ENCODE assay signal across 8 cellular contexts in the genomic region with DNA sequence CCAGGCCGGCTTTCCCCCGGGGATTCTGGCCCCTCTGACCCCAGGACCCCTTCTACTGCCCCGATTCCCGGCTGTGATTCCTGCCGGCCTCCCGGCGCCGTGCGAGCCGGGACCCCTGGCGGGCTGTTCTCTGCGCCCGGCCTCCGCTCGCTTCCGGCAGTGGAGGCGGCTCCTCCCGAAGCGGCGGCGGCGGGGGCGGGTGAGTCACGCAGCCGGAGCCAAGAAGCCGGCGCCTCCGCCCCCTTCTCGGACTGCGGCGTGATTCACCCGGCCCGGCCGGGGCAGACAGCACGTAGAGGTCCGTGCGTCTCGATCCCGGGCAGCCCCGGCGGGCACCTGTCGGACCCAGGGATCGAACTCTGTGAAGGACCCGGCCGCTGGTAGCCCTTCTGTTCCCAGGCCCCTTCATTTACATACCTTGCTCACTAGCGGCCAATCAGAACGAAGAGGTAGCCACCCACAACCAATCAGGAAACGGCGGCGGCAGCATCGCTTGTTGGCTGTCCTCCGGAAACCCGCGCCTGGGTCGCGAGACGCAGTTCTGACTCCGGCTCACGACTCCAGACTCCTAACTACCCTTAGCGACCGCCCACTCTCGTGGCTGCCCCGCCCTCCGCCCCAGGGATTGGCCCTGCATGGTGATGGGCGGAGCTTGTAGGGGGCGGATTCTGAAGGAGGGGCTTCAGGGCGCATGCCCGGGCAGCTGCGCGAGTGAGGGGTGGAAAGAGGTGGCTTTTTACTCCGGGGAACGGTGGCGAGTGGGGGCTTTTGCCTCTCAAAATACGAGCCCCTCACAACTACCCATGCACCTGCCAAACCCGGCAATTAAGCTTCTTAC. TPM values are rescaled to one million over a fixed set of nuclear protein-coding genes. Genes with fewer than 3 reads are reported as not detected.
DNase-seq lines count a peak whose midpoint lies in the region; ATAC-seq, FAIRE-seq and TF ChIP-seq lines count a peak whose summit lies in the region.

A gene with protein sequence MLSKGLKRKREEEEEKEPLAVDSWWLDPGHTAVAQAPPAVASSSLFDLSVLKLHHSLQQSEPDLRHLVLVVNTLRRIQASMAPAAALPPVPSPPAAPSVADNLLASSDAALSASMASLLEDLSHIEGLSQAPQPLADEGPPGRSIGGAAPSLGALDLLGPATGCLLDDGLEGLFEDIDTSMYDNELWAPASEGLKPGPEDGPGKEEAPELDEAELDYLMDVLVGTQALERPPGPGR (minus strand): TSS at position 543 of the 838 bp plus-strand sequence. CDS start 2,446 bp downstream, outside the sequence.

- DNase-seq in AG08395 (ENCODE audit: low spot score), result peak; percentile 99
- peak; percentile 100 for DNase-seq in NCI-H2227 (lab: John Stamatoyannopoulos, UW; ENCODE audit: unreplicated experiment)
- peak; percentile 94 for DNase-seq in bronchial epithelial cell (ENCODE audit: low read depth)
- DNase-seq in iPS-NIHi11 (ENCODE audit: low spot score), result peak; percentile 94
- DNase-seq in smooth muscle cell (lab: John Stamatoyannopoulos, UW; ENCODE audit: unreplicated experiment), result peak; percentile 97

- FAIRE-seq in bronchial epithelial cell (lab: Jason Lieb, UNC), result no peak

- peaks cover 18% of the 10 kb centered on the region for H3K4me1 ChIP-seq in smooth muscle cell (ENCODE audit: low read depth)

- H3K4me2 ChIP-seq in smooth muscle cell, result peak within 1 kb of the TSS; percentile 100

- peaks cover 17% of the 10 kb centered on the region for H3F3A ChIP-seq in smooth muscle cell (ENCODE audit: low read depth)

- H3K9me3 ChIP-seq in smooth muscle cell (replicated peaks; ENCODE audit: low read depth), result no peaks in the 10 kb centered on the region

- TF ChIP-seq CTCF in WI38 (IDR thresholded peaks at IDR 0.05; ENCODE audit: low read depth, low read length), result peak; percentile 58
- TF ChIP-seq CTCF in bronchial epithelial cell (IDR thresholded peaks at IDR 0.05; ENCODE audit: insufficient read depth, low read length, severe bottlenecking), result peak; percentile 67
- peak; percentile 81 for TF ChIP-seq CTCF in smooth muscle cell (IDR thresholded peaks at IDR 0.05; ENCODE audit: borderline replicate concordance, insufficient read depth, poor library complexity, severe bottlenecking)

- peaks cover 29% of the 10 kb centered on the region for H4K20me1 ChIP-seq in smooth muscle cell (ENCODE audit: low read depth)

- peaks cover 12% of the 10 kb centered on the region for H3K36me3 ChIP-seq in bronchial epithelial cell (ENCODE audit: control insufficient read depth, insufficient read depth, low read length)
- no peaks in the 10 kb centered on the region for H3K36me3 ChIP-seq in smooth muscle cell (ENCODE audit: low read depth)

- no peaks in the 10 kb centered on the region for H3K27me3 ChIP-seq in bronchial epithelial cell (ENCODE audit: control insufficient read depth, insufficient read depth, low read length)
- H3K27me3 ChIP-seq in smooth muscle cell (ENCODE audit: low read depth), result no peaks in the 10 kb centered on the region

- H3K9ac ChIP-seq in smooth muscle cell (ENCODE audit: low read depth), result peak within 1 kb of the TSS; percentile 98

- 1% methylated on average over 61 of the region's 75 CpGs for WGBS in smooth muscle cell (ENCODE audit: low lambda C conversion rate)

- H3K79me2 ChIP-seq in smooth muscle cell (ENCODE audit: low read depth), result peaks cover 39% of the 10 kb centered on the region

- H3K27ac ChIP-seq in smooth muscle cell (ENCODE audit: low read depth), result peak within 1 kb of the TSS; percentile 97

- peak within 1 kb of the TSS; percentile 87 for H2AFZ ChIP-seq in smooth muscle cell (ENCODE audit: low read depth)

- ATAC-seq in GM18873 (IDR thresholded peaks at IDR 0.05; ENCODE audit: low FRiP score, unreplicated experiment), result peak; percentile 71
- peak; percentile 81 for ATAC-seq in HG03139 (IDR thresholded peaks at IDR 0.05; ENCODE audit: unreplicated experiment)

- H3K4me3 ChIP-seq in WI38 (ENCODE audit: low read depth, low read length) (peak within 1 kb of the TSS; percentile 74), bronchial epithelial cell (ENCODE audit: low read depth, low read length) (peak within 1 kb of the TSS; percentile 73), smooth muscle cell (peak within 1 kb of the TSS; percentile 92)

RNA-seq across cellular contexts. Expression of the gene that starts here (rescaled TPM):
- total RNA-seq in bronchial epithelial cell, result 35.7 and 41.6 TPM in 2 replicates
- total RNA-seq in smooth muscle cell, result 44.0 and 44.9 TPM in 2 replicates
- 67.1 and 67.2 TPM in 2 replicates for polyA plus RNA-seq in smooth muscle cell

Comparison
In these comparisons a context has a peak if more than half of its experiments do, and no peak if none do; other contexts are left out.
1. Peak in every context shown above with its lines: DNase-seq, ATAC-seq, H3K4me3 ChIP-seq and H3K27ac ChIP-seq.